Comparison of ENCODE assay signal across 1 cellular context in the genomic region with DNA sequence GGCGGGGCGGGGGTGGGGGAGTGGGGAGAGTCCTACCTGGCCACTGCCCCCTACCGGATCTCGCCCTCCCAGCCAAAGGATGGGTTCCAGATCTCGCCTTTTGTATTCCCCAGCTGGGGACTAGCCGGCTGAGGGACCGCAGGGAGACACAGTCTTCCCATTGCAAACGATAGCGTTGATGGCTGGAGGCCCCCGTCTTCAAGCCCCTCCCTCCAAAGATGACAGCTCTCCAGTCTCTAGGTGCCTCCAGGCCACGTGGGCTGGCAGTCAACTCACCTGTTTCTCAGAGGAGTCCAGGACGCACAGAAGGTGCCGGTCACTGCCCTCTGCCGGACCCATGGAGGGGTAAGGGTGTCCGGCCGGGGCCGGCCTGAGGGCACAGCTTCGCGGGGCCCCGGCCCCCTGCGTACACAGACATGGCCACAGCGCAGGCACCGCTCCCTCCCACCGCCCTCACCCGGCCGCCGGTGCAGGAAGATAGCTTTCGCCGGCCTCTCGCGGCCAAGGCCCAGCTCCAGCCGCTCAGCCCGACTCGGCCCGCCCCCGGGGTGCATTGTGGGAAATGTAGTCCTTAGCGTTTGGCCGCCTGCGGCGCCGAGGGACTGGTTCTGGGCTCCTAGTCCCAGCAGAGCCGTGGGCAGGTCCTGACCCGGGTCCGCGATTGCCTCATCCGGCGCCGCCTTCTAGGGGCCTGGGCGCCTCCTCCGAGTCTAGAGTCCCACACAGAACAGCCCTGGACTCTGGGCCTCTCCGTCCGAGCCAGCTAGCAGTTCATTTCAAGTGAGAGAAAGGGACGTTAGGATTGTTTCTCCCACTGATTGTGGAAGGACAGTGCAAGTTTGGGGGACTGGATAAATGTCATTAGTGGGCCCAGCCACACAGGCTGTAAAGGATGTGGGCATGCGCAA.
TF ChIP-seq lines count a peak whose summit lies in the region.

A gene with protein sequence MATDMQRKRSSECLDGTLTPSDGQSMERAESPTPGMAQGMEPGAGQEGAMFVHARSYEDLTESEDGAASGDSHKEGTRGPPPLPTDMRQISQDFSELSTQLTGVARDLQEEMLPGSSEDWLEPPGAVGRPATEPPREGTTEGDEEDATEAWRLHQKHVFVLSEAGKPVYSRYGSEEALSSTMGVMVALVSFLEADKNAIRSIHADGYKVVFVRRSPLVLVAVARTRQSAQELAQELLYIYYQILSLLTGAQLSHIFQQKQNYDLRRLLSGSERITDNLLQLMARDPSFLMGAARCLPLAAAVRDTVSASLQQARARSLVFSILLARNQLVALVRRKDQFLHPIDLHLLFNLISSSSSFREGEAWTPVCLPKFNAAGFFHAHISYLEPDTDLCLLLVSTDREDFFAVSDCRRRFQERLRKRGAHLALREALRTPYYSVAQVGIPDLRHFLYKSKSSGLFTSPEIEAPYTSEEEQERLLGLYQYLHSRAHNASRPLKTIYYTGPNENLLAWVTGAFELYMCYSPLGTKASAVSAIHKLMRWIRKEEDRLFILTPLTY (minus strand): TSS at position 479 of the 908 bp plus-strand sequence. CDS start 16,465 bp downstream, outside the sequence.

TF ChIP-seq in K562, 482 proteins besides CTCF, POLR2A, EP300 and RAD21 (continued from another document):
- TF ChIP-seq CTCFL (IDR thresholded peaks at IDR 0.05; ENCODE audit: borderline replicate concordance, insufficient read depth, low read depth, low read length, poor library complexity, severe bottlenecking): peak; percentile 77
- TF ChIP-seq MTA1 (IDR thresholded peaks at IDR 0.05; ENCODE audit: borderline replicate concordance): no peak
- TF ChIP-seq NELFE (IDR thresholded peaks at IDR 0.05; ENCODE audit: insufficient read depth, insufficient read length): no peak
- TF ChIP-seq POLR2G (IDR thresholded peaks at IDR 0.05; ENCODE audit: low read depth, low read length): peak; percentile 95
- TF ChIP-seq SAP30 (IDR thresholded peaks at IDR 0.05; ENCODE audit: borderline replicate concordance, insufficient read depth, low read depth, low read length, poor library complexity, severe bottlenecking): peak; percentile 96
- TF ChIP-seq, protein P1, sequence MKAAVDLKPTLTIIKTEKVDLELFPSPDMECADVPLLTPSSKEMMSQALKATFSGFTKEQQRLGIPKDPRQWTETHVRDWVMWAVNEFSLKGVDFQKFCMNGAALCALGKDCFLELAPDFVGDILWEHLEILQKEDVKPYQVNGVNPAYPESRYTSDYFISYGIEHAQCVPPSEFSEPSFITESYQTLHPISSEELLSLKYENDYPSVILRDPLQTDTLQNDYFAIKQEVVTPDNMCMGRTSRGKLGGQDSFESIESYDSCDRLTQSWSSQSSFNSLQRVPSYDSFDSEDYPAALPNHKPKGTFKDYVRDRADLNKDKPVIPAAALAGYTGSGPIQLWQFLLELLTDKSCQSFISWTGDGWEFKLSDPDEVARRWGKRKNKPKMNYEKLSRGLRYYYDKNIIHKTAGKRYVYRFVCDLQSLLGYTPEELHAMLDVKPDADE (conservative IDR thresholded peaks at IDR 0.05; ENCODE audit: control insufficient read depth, low read depth, low read length): peak; percentile 68; the same call in 1 of the 2 replicates
- no peak for TF ChIP-seq DACH1 (IDR thresholded peaks at IDR 0.05; ENCODE audit: partially characterized antibody)
- no peak for TF ChIP-seq RBM34 (IDR thresholded peaks at IDR 0.05; ENCODE audit: borderline replicate concordance, insufficient read depth, low read length)
